Comparison of ENCODE assay signal across 14 cellular contexts in genomic region chr2:207041279-207041678, GRCh38.
DNase-seq lines count a peak whose midpoint lies in the region; TF ChIP-seq lines count a peak whose summit lies in the region.
"Had no signal": no experiment of that assay in that cellular context is flagged by ENCODE, and none has a peak within 500 bp of the region (broad histone marks: within the 10 kb centered on the region; RNA-seq: fewer than 3 reads in every experiment).

No MANE protein-coding gene starts in this region.

- no peak for TF ChIP-seq POLR2A in ovary (IDR thresholded peaks at IDR 0.05)

- no peaks in the 10 kb centered on the region for H3K9me3 Mint-ChIP-seq in glutamatergic neuron (ENCODE audit: unreplicated experiment)

- TF ChIP-seq CTCF in ascending aorta (IDR thresholded peaks at IDR 0.05) (no peak), glutamatergic neuron (IDR thresholded peaks at IDR 0.05; ENCODE audit: partially characterized antibody, unreplicated experiment) (no peak), ovary (IDR thresholded peaks at IDR 0.05) (no peak)

- H3K4me3 ChIP-seq in ascending aorta, result peak overlapping the region; percentile 7 to 54
- H3K4me3 ChIP-seq in MG63, result no peak overlapping the region
- no peak overlapping the region for H3K4me3 ChIP-seq in ovary

- no peaks in the 10 kb centered on the region for H3K27me3 Mint-ChIP-seq in glutamatergic neuron (ENCODE audit: unreplicated experiment)

- H3K27me3 ChIP-seq in ascending aorta, result no peaks in the 10 kb centered on the region
- no peaks in the 10 kb centered on the region for H3K27me3 ChIP-seq in MG63
- H3K27me3 ChIP-seq in ovary, result no peaks in the 10 kb centered on the region
- H3K27me3 ChIP-seq: heart right ventricle had no signal

- H3K27ac Mint-ChIP-seq in glutamatergic neuron (ENCODE audit: unreplicated experiment), result peak overlapping the region; percentile 31
- H3K27ac Mint-ChIP-seq: B cell had no signal

- no peak for TF ChIP-seq EP300 in ovary (IDR thresholded peaks at IDR 0.05)

- H3K4me1 ChIP-seq in ascending aorta (peaks cover 0 to 16% of the 10 kb centered on the region in 2 donors), ovary (ENCODE audit: insufficient read depth) (no peaks in the 10 kb centered on the region)

- H3K27ac ChIP-seq in ascending aorta (peak overlapping the region; percentile 61 to 71), ovary (no peak overlapping the region)

- H3K9me3 ChIP-seq in ascending aorta (no peaks in the 10 kb centered on the region), MG63 (no peaks in the 10 kb centered on the region), ovary (no peaks in the 10 kb centered on the region)
- H3K9me3 ChIP-seq: heart right ventricle had no signal

- H3K36me3 ChIP-seq in ascending aorta (no peaks in the 10 kb centered on the region), MG63 (no peaks in the 10 kb centered on the region), ovary (no peaks in the 10 kb centered on the region)
- H3K36me3 ChIP-seq: heart right ventricle had no signal

- H3K36me3 Mint-ChIP-seq in glutamatergic neuron (ENCODE audit: unreplicated experiment), result no peaks in the 10 kb centered on the region

- intact Hi-C loops in ascending aorta (cut with DNase I) (loop anchor here (5.0 kb wide), 1 partner anchor 216 kb away; no protein-coding TSS in a partner anchor), ovary (cut with DNase I) (no loop called here)

- peak overlapping the region; percentile 27 for H3K4me3 Mint-ChIP-seq in glutamatergic neuron (ENCODE audit: unreplicated experiment)
- H3K4me3 Mint-ChIP-seq: B cell had no signal

- 22 to 35% (median 30%) methylated on average over 10 of the region's 10 CpGs for WGBS in ovary, 3 donors

- DNase-seq in ELF-1 (ENCODE audit: low read depth, low spot score) (peak; percentile 41), ascending aorta (ENCODE audit: low spot score in 2 of 2) (no peak), glutamatergic neuron (no peak), retina (peak; percentile 32), MG63 (no peak), ovary (no peak), UCSD-AML1 (lab: John Stamatoyannopoulos, UW; ENCODE audit: unreplicated experiment) (no peak), cerebellar cortex (ENCODE audit: low spot score) (no peak)
- DNase-seq: activated gamma-delta T cell treated with Interleukin-2 at 50 U/mL for 16 hours; heart right ventricle; left colon; NCI-H510A; stimulated activated CD4-positive, alpha-beta T cell treated with anti-CD3 and anti-CD28 coated beads, Interleukin-4, amount 100 ng/mL, for 24 hours had no signal

- H3K4me1 Mint-ChIP-seq in glutamatergic neuron (ENCODE audit: low read depth, unreplicated experiment), result peaks cover 43% of the 10 kb centered on the region
- H3K4me1 Mint-ChIP-seq: B cell had no signal

Comparison
In these comparisons a context has a peak if more than half of its experiments do, and no peak if none do; other contexts are left out.
1. DNase-seq: peak in ELF-1 (single experiment) and retina (single experiment); none in ascending aorta (0 of 2), glutamatergic neuron (single experiment), MG63 (single experiment), ovary (0 of 5), UCSD-AML1 (single experiment) and cerebellar cortex (single experiment).
2. H3K27ac ChIP-seq: peak in ascending aorta (2 of 2); none in ovary (0 of 2).
3. H3K4me3 ChIP-seq: peak in ascending aorta (2 of 2); none in MG63 (single experiment) and ovary (single experiment).